In genomic region chr12:47808574-47809380, GRCh38 we compare ENCODE assay signal across 8 cellular contexts. TPM values are rescaled to one million over a fixed set of nuclear protein-coding genes. Genes with fewer than 3 reads are reported as not detected.
A peak's percentile ranks its signal among the peaks of the same experiment; 100 is the strongest.
DNase-seq lines count a peak whose midpoint lies in the region; ATAC-seq and TF ChIP-seq lines count a peak whose summit lies in the region.

No MANE protein-coding gene starts in this region.

- H3K4me1 Mint-ChIP-seq in WTC11 = peaks cover 67% of the 10 kb centered on the region

- H3K9me3 Mint-ChIP-seq in WTC11 = no peaks in the 10 kb centered on the region

- no peaks in the 10 kb centered on the region for H3K9me3 ChIP-seq in ovary

- no peak overlapping the region for H3K4me3 Mint-ChIP-seq in WTC11

- H3K27ac Mint-ChIP-seq in WTC11 = peak overlapping the region; percentile 17; the same call in 1 of the 2 replicates

- H3K27me3 ChIP-seq in ovary = no peaks in the 10 kb centered on the region

- DNase-seq in stimulated activated CD4-positive, alpha-beta T cell treated with anti-CD3 and anti-CD28 coated beads, Interleukin-1b, Interleukin-23, amount 100 ng/mL, for 48 hours = peak; percentile 73
- DNase-seq in stimulated activated CD4-positive, alpha-beta T cell treated with anti-CD3 and anti-CD28 coated beads, Interleukin-4, amount 100 ng/mL, for 1 hour = no peak
- no peak for DNase-seq in WTC11 (ENCODE audit: low spot score)
- DNase-seq in effector CD4-positive, alpha-beta T cell = peak; percentile 45
- DNase-seq in ovary = no peak
- no peak for DNase-seq in DMS153 treated with DMSO at 0.1 percent for 48 hours (lab: John Stamatoyannopoulos, UW; ENCODE audit: unreplicated experiment)
- DNase-seq in nucleus accumbens (lab: John Stamatoyannopoulos, UW) = no peak
- DNase-seq in epidermal melanocyte (ENCODE audit: insufficient read length, low spot score) = no peak

- H3K36me3 Mint-ChIP-seq in WTC11 = no peaks in the 10 kb centered on the region

- no peak for TF ChIP-seq EP300 in ovary (IDR thresholded peaks at IDR 0.05)

- intact Hi-C loops in ovary (cut with DNase I) = no loop called here

- POLR2A ChIA-PET in WTC11 (lab: Charles Lee) = interaction anchor here (0.5 to 1.5 kb wide), 6 partner anchors 8 to 42 kb away, joined by 3 to 5 read pairs (median 4); no protein-coding TSS in a partner anchor

- H3K4me1 ChIP-seq in ovary (ENCODE audit: insufficient read depth) = peaks cover 45% of the 10 kb centered on the region

- H3K27me3 Mint-ChIP-seq in WTC11 (ENCODE audit: low read depth) = no peaks in the 10 kb centered on the region

- H3K27ac ChIP-seq in ovary = peak overlapping the region; percentile 11 to 98

- CTCF ChIA-PET in WTC11 (lab: Charles Lee) = interaction anchor here (1.0 to 8.8 kb wide), 18 partner anchors 9 to 157 kb away, joined by 3 to 81 read pairs (median 6); partner anchors contain the start of genes HDAC7, TMEM106C and VDR

- ATAC-seq in WTC11 = 0 out of 2 replicates have a peak, but pooled peaks have one; percentile 1

- TF ChIP-seq CTCF in WTC11 (IDR thresholded peaks at IDR 0.05) (no peak), ovary (IDR thresholded peaks at IDR 0.05) (no peak)

- no peak for TF ChIP-seq POLR2A in ovary (IDR thresholded peaks at IDR 0.05)

- WGBS in ovary, 3 donors = 77 to 83% (median 78%) methylated on average over 9 of the region's 9 CpGs

- H3K4me3 ChIP-seq in ovary = no peak overlapping the region

- no peaks in the 10 kb centered on the region for H3K36me3 ChIP-seq in ovary

TF ChIP-seq in WTC11, 78 proteins besides CTCF, POLR2A, EP300 and RAD21:
- TF ChIP-seq FOXK1 (CRISPR knock-in tag; IDR thresholded peaks at IDR 0.05) = no peak

RNA-seq across cellular contexts. Expression of gene HDAC7, which starts 10.9 kb away (rescaled TPM):
- 89.9 to 111 TPM (median 94.7 TPM) in 3 replicates for total RNA-seq in WTC11 (2021)
- 100 to 1,000 TPM in 5 of 7 donors, 10 to 100 TPM in 2; 47.2 to 151 (median 103) TPM for total RNA-seq in ovary
- 10 to 100 TPM; 40.1 to 79.4 TPM for polyA plus RNA-seq in ovary

RNA-seq across cellular contexts. Expression of gene SLC48A1, which starts 35.7 kb away (rescaled TPM):
- total RNA-seq in WTC11 (2021) (13.5 to 16.8 TPM (median 13.8 TPM) in 3 replicates), ovary (100 to 1,000 TPM in 2 of 7 donors, 10 to 100 TPM in 5; 36.7 to 143 (median 98.3) TPM)
- 10 to 100 TPM; 24.1 to 41.1 TPM for polyA plus RNA-seq in ovary

RNA-seq across cellular contexts. Expression of gene RAPGEF3, which starts 50.1 kb away (rescaled TPM):
- 9.0 to 13.3 TPM (median 9.7 TPM) in 3 replicates for total RNA-seq in WTC11 (2021)
- 100 to 1,000 TPM in 3 of 7 donors, 10 to 100 TPM in 4; 50.4 to 132 (median 93.5) TPM for total RNA-seq in ovary
- polyA plus RNA-seq in ovary = 10 to 100 TPM; 16.9 to 68.4 TPM

Comparison
In these comparisons a context has a peak if more than half of its experiments do, and no peak if none do; other contexts are left out.
1. DNase-seq: peak in stimulated activated CD4-positive, alpha-beta T cell treated with anti-CD3 and anti-CD28 coated beads, Interleukin-1b, Interleukin-23, amount 100 ng/mL, for 48 hours (single experiment) and effector CD4-positive, alpha-beta T cell (single experiment); none in stimulated activated CD4-positive, alpha-beta T cell treated with anti-CD3 and anti-CD28 coated beads, Interleukin-4, amount 100 ng/mL, for 1 hour (single experiment), WTC11 (single experiment), ovary (0 of 5), DMS153 treated with DMSO at 0.1 percent for 48 hours (single experiment), nucleus accumbens (0 of 56) and epidermal melanocyte (single experiment).